ENCODE assay signal across 8 cellular contexts in the genomic region with DNA sequence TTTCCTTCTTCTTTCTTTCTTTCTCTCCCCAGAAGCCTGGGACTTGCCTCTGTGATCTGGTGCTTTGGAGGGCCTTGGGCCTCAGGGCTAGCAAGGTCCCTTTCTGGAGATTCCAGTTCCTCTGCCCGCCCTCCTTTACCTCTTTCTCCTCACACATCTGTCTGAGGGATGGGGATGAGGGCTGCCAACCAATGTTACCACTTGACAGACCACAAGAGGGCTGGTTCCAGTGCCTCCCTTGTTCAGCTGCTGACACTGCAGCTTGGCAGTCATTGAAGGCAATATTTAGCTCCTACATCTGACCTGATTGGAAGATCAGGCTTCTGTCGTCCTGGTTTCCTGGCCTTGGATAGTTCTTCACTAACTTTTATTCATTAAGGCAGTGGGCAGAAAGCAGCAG. TPM values are rescaled to one million over a fixed set of nuclear protein-coding genes. Genes with fewer than 3 reads are reported as not detected.
DNase-seq lines count a peak whose midpoint lies in the region; ATAC-seq lines count a peak whose summit lies in the region.

No MANE protein-coding gene starts in this region.

- POLR2A ChIA-PET in activated naive CD8-positive, alpha-beta T cell treated with anti-CD3 and anti-CD28 coated beads, Interleukin-2, amount 10 ng/mL, durations not matched to agents 7 days and 5 days (lab: Charles Lee), result interaction anchor here (0.7 kb wide), 1 partner anchor 25 kb away, joined by 3 read pairs; no protein-coding TSS in a partner anchor

- peak overlapping the region; percentile 0 for H3K27ac Mint-ChIP-seq in activated naive CD8-positive, alpha-beta T cell treated with anti-CD3 and anti-CD28 coated beads, Interleukin-2, amount 10 ng/mL, durations not matched to agents 7 days and 5 days

- H3K27me3 Mint-ChIP-seq in activated naive CD8-positive, alpha-beta T cell treated with anti-CD3 and anti-CD28 coated beads, Interleukin-2, amount 10 ng/mL, durations not matched to agents 7 days and 5 days, result no peaks in the 10 kb centered on the region

- peak; percentile 39 for DNase-seq in activated CD4-positive, alpha-beta T cell treated with anti-CD3 and anti-CD28 coated beads for 48 hours
- DNase-seq in activated CD4-positive, alpha-beta T cell treated with anti-CD3 and anti-CD28 coated beads for 1 hour, result no peak
- DNase-seq in NCI-H1694 treated with DMSO at 0.1 percent for 48 hours (lab: John Stamatoyannopoulos, UW) (peak; percentile 26), mesenteric fat pad (ENCODE audit: low spot score) (peak; percentile 18), HCEC 1CT (no peak)
- DNase-seq in activated naive CD8-positive, alpha-beta T cell treated with anti-CD3 and anti-CD28 coated beads, Interleukin-2, amount 10 ng/mL, durations not matched to agents 7 days and 5 days, result no peak

- no peak overlapping the region for H3K4me3 Mint-ChIP-seq in activated naive CD8-positive, alpha-beta T cell treated with anti-CD3 and anti-CD28 coated beads, Interleukin-2, amount 10 ng/mL, durations not matched to agents 7 days and 5 days

- H3K36me3 Mint-ChIP-seq in activated naive CD8-positive, alpha-beta T cell treated with anti-CD3 and anti-CD28 coated beads, Interleukin-2, amount 10 ng/mL, durations not matched to agents 7 days and 5 days, result peaks cover 3% of the 10 kb centered on the region

- H3K4me1 Mint-ChIP-seq in activated naive CD8-positive, alpha-beta T cell treated with anti-CD3 and anti-CD28 coated beads, Interleukin-2, amount 10 ng/mL, durations not matched to agents 7 days and 5 days, result peaks cover 21% of the 10 kb centered on the region

- ATAC-seq in activated naive CD8-positive, alpha-beta T cell treated with anti-CD3 and anti-CD28 coated beads, Interleukin-2, amount 10 ng/mL, durations not matched to agents 7 days and 5 days (ENCODE audit: low read depth), result no peak
- ATAC-seq in GM19397 (IDR thresholded peaks at IDR 0.05; ENCODE audit: unreplicated experiment) (no peak), HG03175 (IDR thresholded peaks at IDR 0.05; ENCODE audit: unreplicated experiment) (no peak)

- no peaks in the 10 kb centered on the region for H3K9me3 Mint-ChIP-seq in activated naive CD8-positive, alpha-beta T cell treated with anti-CD3 and anti-CD28 coated beads, Interleukin-2, amount 10 ng/mL, durations not matched to agents 7 days and 5 days

RNA-seq across cellular contexts. Expression of a gene that starts 3.6 kb away (rescaled TPM):
- total RNA-seq in activated naive CD8-positive, alpha-beta T cell treated with anti-CD3 and anti-CD28 coated beads, Interleukin-2, amount 10 ng/mL, durations not matched to agents 7 days and 5 days, result 10 to 100 TPM; 43.6 to 47.7 TPM
- total RNA-seq in mesenteric fat pad, result 41.8 TPM

RNA-seq across cellular contexts. Expression of a gene that starts 49.0 kb away (rescaled TPM):
- total RNA-seq in activated naive CD8-positive, alpha-beta T cell treated with anti-CD3 and anti-CD28 coated beads, Interleukin-2, amount 10 ng/mL, durations not matched to agents 7 days and 5 days, result 100 to 1,000 TPM; 104 to 110 TPM
- total RNA-seq in mesenteric fat pad, result 158 TPM

Comparison
In these comparisons a context has a peak if more than half of its experiments do, and no peak if none do; other contexts are left out.
1. DNase-seq: peak in activated CD4-positive, alpha-beta T cell treated with anti-CD3 and anti-CD28 coated beads for 48 hours (single experiment), NCI-H1694 treated with DMSO at 0.1 percent for 48 hours (single experiment) and mesenteric fat pad (single experiment); none in activated CD4-positive, alpha-beta T cell treated with anti-CD3 and anti-CD28 coated beads for 1 hour (single experiment), activated naive CD8-positive, alpha-beta T cell treated with anti-CD3 and anti-CD28 coated beads, Interleukin-2, amount 10 ng/mL, durations not matched to agents 7 days and 5 days (single experiment) and HCEC 1CT (single experiment).